ENCODE assay signal across 1 cellular context in genomic region chr1:156481527-156481926, GRCh38.
TF ChIP-seq lines count a peak whose summit lies in the region.

No MANE protein-coding gene starts in this region.

TF ChIP-seq in WTC11, 78 proteins besides CTCF, POLR2A, EP300 and RAD21 (continued from another document):
- TF ChIP-seq FOXP4 (CRISPR knock-in tag; IDR thresholded peaks at IDR 0.05) (no peak), E2F4 (CRISPR knock-in tag; IDR thresholded peaks at IDR 0.05; ENCODE audit: borderline replicate concordance, low read depth) (no peak), NR2C2 (CRISPR knock-in tag; IDR thresholded peaks at IDR 0.05) (no peak), JUN (CRISPR knock-in tag; IDR thresholded peaks at IDR 0.05) (no peak), ZNF138 (CRISPR knock-in tag; conservative IDR thresholded peaks at IDR 0.05) (no peak)
